In genomic region chr15:32723171-32723948, GRCh38 we compare ENCODE assay signal across 11 cellular contexts. TPM values are rescaled to one million over a fixed set of nuclear protein-coding genes. Genes with fewer than 3 reads are reported as not detected.
DNase-seq lines count a peak whose midpoint lies in the region; ATAC-seq and TF ChIP-seq lines count a peak whose summit lies in the region.
"Had no signal": no experiment of that assay in that cellular context is flagged by ENCODE, and none has a peak within 500 bp of the region (broad histone marks: within the 10 kb centered on the region; RNA-seq: fewer than 3 reads in every experiment).

No MANE protein-coding gene starts in this region.

- peak; percentile 94 for ATAC-seq in GM18870 (IDR thresholded peaks at IDR 0.05; ENCODE audit: unreplicated experiment)
- ATAC-seq in GM21528 (IDR thresholded peaks at IDR 0.05; ENCODE audit: low FRiP score, unreplicated experiment) = peak; percentile 95
- peak; percentile 89 for ATAC-seq in HG03097 (IDR thresholded peaks at IDR 0.05; ENCODE audit: low FRiP score, unreplicated experiment)

- H3K27ac Mint-ChIP-seq in chondrocyte (ENCODE audit: unreplicated experiment) (peak overlapping the region; percentile 19), type B pancreatic cell (no peak overlapping the region)

- H3K36me3 Mint-ChIP-seq in chondrocyte (ENCODE audit: low read depth) (peaks cover 17% of the 10 kb centered on the region), type B pancreatic cell (peaks cover 26% of the 10 kb centered on the region)

- peaks cover 47% of the 10 kb centered on the region for H3K4me1 Mint-ChIP-seq in chondrocyte (ENCODE audit: low read depth)
- peaks cover 13% of the 10 kb centered on the region for H3K4me1 Mint-ChIP-seq in type B pancreatic cell (ENCODE audit: unreplicated experiment)

- H3K4me3 Mint-ChIP-seq in chondrocyte (ENCODE audit: unreplicated experiment) (no peak overlapping the region), type B pancreatic cell (no peak overlapping the region)

- H3K27me3 Mint-ChIP-seq in chondrocyte (ENCODE audit: low read depth) (no peaks in the 10 kb centered on the region), type B pancreatic cell (peaks cover 69% of the 10 kb centered on the region)

- no peak for DNase-seq in chondrocyte (ENCODE audit: low spot score)
- no peak for DNase-seq in DMS153 treated with DMSO at 0.1 percent for 48 hours (lab: John Stamatoyannopoulos, UW; ENCODE audit: unreplicated experiment)
- DNase-seq in type B pancreatic cell (ENCODE audit: extremely low spot score, unreplicated experiment) = no peak
- DNase-seq in NCI-H345 (lab: John Stamatoyannopoulos, UW) = no peak
- no peak for DNase-seq in DMS53 treated with DMSO at 0.1 percent for 48 hours (lab: John Stamatoyannopoulos, UW; ENCODE audit: unreplicated experiment)
- DNase-seq: activated CD8-positive, alpha-beta memory T cell treated with anti-CD3 and anti-CD28 coated beads for 24 hours; SHP77 treated with DMSO at 0.1 percent for 48 hours had no signal

- peaks cover 15% of the 10 kb centered on the region for H3K9me3 Mint-ChIP-seq in chondrocyte (ENCODE audit: low read depth)
- no peaks in the 10 kb centered on the region for H3K9me3 Mint-ChIP-seq in type B pancreatic cell

- TF ChIP-seq CTCF in chondrocyte (IDR thresholded peaks at IDR 0.05) = no peak
- no peak for TF ChIP-seq CTCF in type B pancreatic cell (conservative IDR thresholded peaks at IDR 0.05)

RNA-seq across cellular contexts. Expression of gene GREM1, which starts 5.6 kb away (rescaled TPM):
- total RNA-seq in chondrocyte = 142 to 227 TPM (median 151 TPM) in 3 replicates
- total RNA-seq in type B pancreatic cell (ENCODE audit: low replicate concordance) = 2.5 and 56.6 TPM in 2 replicates
- total RNA-seq: HT-29 had no signal
